15 cellular contexts compared by ENCODE assay signal in the genomic region with DNA sequence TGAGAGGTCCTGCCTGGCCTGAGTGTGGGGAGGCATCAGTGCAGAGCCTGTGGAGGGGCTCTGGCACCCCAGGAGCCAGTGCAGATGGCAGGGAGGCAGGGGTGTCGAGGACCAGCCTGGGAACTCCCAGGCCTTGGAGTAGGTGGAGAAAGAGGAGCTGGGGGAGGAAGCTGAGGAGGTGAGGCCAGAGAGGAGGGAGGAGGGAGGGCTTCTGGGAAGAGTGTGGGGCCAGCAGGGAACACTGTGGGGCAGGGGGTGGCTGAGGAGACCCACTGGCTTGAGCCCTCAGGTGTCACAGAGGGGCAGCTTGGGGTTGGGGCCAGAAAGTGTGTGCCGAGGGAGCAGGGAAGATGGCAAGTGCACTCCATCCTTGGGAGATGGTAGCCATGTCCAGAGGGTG. TPM values are rescaled to one million over a fixed set of nuclear protein-coding genes. Genes with fewer than 3 reads are reported as not detected.
A peak's percentile ranks its signal among the peaks of the same experiment; 100 is the strongest.
DNase-seq lines count a peak whose midpoint lies in the region; ATAC-seq and FAIRE-seq lines count a peak whose summit lies in the region.
"Had no signal": no experiment of that assay in that cellular context is flagged by ENCODE, and none has a peak within 500 bp of the region (broad histone marks: within the 10 kb centered on the region; RNA-seq: fewer than 3 reads in every experiment).

No MANE protein-coding gene starts in this region.

- no peaks in the 10 kb centered on the region for H3K27me3 Mint-ChIP-seq in activated T-helper 17 cell treated with anti-CD3 and anti-CD28 coated beads, Interleukin-2, amount 50 U/mL, for 72 hours
- H3K27me3 Mint-ChIP-seq: activated B cell treated with CpG ODN at 0.5 μM for 24 hours had no signal

- H3K9me2 ChIP-seq in Karpas-422 (replicated peaks; ENCODE audit: insufficient read depth, low read length), result no peaks in the 10 kb centered on the region

- 40 to 70% (median 49%) methylated on average over 2 of the region's 2 CpGs for WGBS in small intestine, 3 donors

- H3K27ac ChIP-seq in small intestine (ENCODE audit: low read depth in 1 of 2, low read length in 1 of 2), result peak overlapping the region; percentile 16 to 85
- no peak overlapping the region for H3K27ac ChIP-seq in Karpas-422 (ENCODE audit: low read length)

- H3K4me3 Mint-ChIP-seq in activated T-helper 17 cell treated with anti-CD3 and anti-CD28 coated beads, Interleukin-2, amount 50 U/mL, for 72 hours, result no peak overlapping the region
- H3K4me3 Mint-ChIP-seq: activated B cell treated with CpG ODN at 0.5 μM for 24 hours had no signal

- H3K79me2 ChIP-seq in Karpas-422 (ENCODE audit: low read length), result no peaks in the 10 kb centered on the region

- DNase-seq in H7, result peak; percentile 22
- DNase-seq in left lobe of liver (ENCODE audit: low spot score), result peak; percentile 44
- DNase-seq in small intestine, result no peak
- no peak for DNase-seq in medulla oblongata (ENCODE audit: extremely low spot score)
- no peak for DNase-seq in amniotic stem cell (lab: John Stamatoyannopoulos, UW)
- DNase-seq in Karpas-422, result no peak
- DNase-seq: activated B cell treated with CpG ODN at 0.5 μM for 24 hours; amygdala; DMS 273 treated with DMSO at 0.1 percent for 48 hours; NCI-H1417; occipital lobe; stimulated activated CD4-positive, alpha-beta T cell treated with anti-CD3 and anti-CD28 coated beads, Interleukin-4, amount 100 ng/mL, for 24 hours; T-helper 2 cell had no signal

- H3K36me3 Mint-ChIP-seq in activated T-helper 17 cell treated with anti-CD3 and anti-CD28 coated beads, Interleukin-2, amount 50 U/mL, for 72 hours (ENCODE audit: low read depth), result no peaks in the 10 kb centered on the region

- H3K36me3 ChIP-seq in H7 (replicated peaks; ENCODE audit: control insufficient read depth, insufficient read depth, low read length) (no peaks in the 10 kb centered on the region), small intestine (ENCODE audit: control insufficient read depth in 2 of 2, insufficient read depth in 2 of 2, low read length in 2 of 2) (no peaks in the 10 kb centered on the region), Karpas-422 (ENCODE audit: insufficient read depth, low read length) (no peaks in the 10 kb centered on the region)

- no peak for FAIRE-seq in small intestine (lab: Jason Lieb, UNC)
- FAIRE-seq: G401.6 had no signal

- H3K4me1 ChIP-seq in small intestine (ENCODE audit: control insufficient read depth in 2 of 2, insufficient read depth in 1 of 2, low read depth in 1 of 2, low read length in 1 of 2) (peaks cover 12 to 15% of the 10 kb centered on the region in 2 donors), Karpas-422 (ENCODE audit: low read length) (peaks cover 25% of the 10 kb centered on the region)

- ATAC-seq in activated T-helper 17 cell treated with anti-CD3 and anti-CD28 coated beads, Interleukin-2, amount 50 U/mL, for 72 hours (replicated peaks), result no peak
- ATAC-seq in left lobe of liver, result no peak

- no peaks in the 10 kb centered on the region for H3K9me3 ChIP-seq in small intestine (ENCODE audit: control insufficient read depth, low read depth)
- H3K9me3 ChIP-seq in Karpas-422 (ENCODE audit: low read length), result no peaks in the 10 kb centered on the region

- H3K4me3 ChIP-seq in H7 (ENCODE audit: insufficient read depth, low read depth, low read length) (no peak overlapping the region), small intestine (ENCODE audit: low read depth in 1 of 2, low read length in 2 of 2) (no peak overlapping the region), Karpas-422 (ENCODE audit: low read length) (no peak overlapping the region)

- H3K4me2 ChIP-seq in Karpas-422 (ENCODE audit: low read depth, low read length, poor library complexity, severe bottlenecking), result no peak overlapping the region

- no peak overlapping the region for H3K9ac ChIP-seq in Karpas-422 (ENCODE audit: low read length)

- no peaks in the 10 kb centered on the region for H3K9me3 Mint-ChIP-seq in activated T-helper 17 cell treated with anti-CD3 and anti-CD28 coated beads, Interleukin-2, amount 50 U/mL, for 72 hours

- H3K4me1 Mint-ChIP-seq in activated T-helper 17 cell treated with anti-CD3 and anti-CD28 coated beads, Interleukin-2, amount 50 U/mL, for 72 hours, result peaks cover 27% of the 10 kb centered on the region

- peak overlapping the region; percentile 80 for H3K27ac Mint-ChIP-seq in activated T-helper 17 cell treated with anti-CD3 and anti-CD28 coated beads, Interleukin-2, amount 50 U/mL, for 72 hours

- peaks cover 15% of the 10 kb centered on the region; the same call in 1 of the 2 replicates for H4K20me1 ChIP-seq in Karpas-422 (ENCODE audit: insufficient read depth, low read depth, low read length)

- no peak overlapping the region for H2AFZ ChIP-seq in Karpas-422 (ENCODE audit: low read length)

- H3K27me3 ChIP-seq in H7 (ENCODE audit: control insufficient read depth, insufficient read depth, low read length) (peaks cover 8% of the 10 kb centered on the region), small intestine (ENCODE audit: control insufficient read depth in 2 of 2, insufficient read depth in 2 of 2, low read length in 2 of 2) (no peaks in the 10 kb centered on the region), Karpas-422 (ENCODE audit: low read length) (peaks cover 3% of the 10 kb centered on the region; the same call in 1 of the 2 replicates)

RNA-seq across cellular contexts. Expression of a gene that starts 3.8 kb away (rescaled TPM):
- 35.8 and 52.5 TPM in 2 replicates for total RNA-seq in H7 (2014; rRNA removed; shearing (Covaris generic))
- total RNA-seq in activated T-helper 17 cell treated with anti-CD3 and anti-CD28 coated beads, Interleukin-2, amount 50 U/mL, for 72 hours, result 10 to 100 TPM; 28.8 to 43.1 TPM
- 87.3 TPM for total RNA-seq in left lobe of liver
- polyA plus RNA-seq in small intestine, result 10 to 100 TPM; 35.7 to 52.6 (median 50.4) TPM
- total RNA-seq in Karpas-422 (2014; rRNA removed; shearing (Covaris generic); ENCODE audit: low replicate concordance), result 12.7 and 22.6 TPM in 2 replicates

Comparison
In these comparisons a context has a peak if more than half of its experiments do, and no peak if none do; other contexts are left out.
1. DNase-seq: peak in H7 (single experiment) and left lobe of liver (single experiment); none in small intestine (single experiment), medulla oblongata (single experiment), amniotic stem cell (single experiment) and Karpas-422 (single experiment).